Comparison of ENCODE assay signal across 8 cellular contexts in genomic region chr17:39636587-39636926, GRCh38. TPM values are rescaled to one million over a fixed set of nuclear protein-coding genes. Genes with fewer than 3 reads are reported as not detected.
DNase-seq lines count a peak whose midpoint lies in the region; ATAC-seq and TF ChIP-seq lines count a peak whose summit lies in the region.

No MANE protein-coding gene starts in this region.

- no peak for TF ChIP-seq CTCF in coronary artery (IDR thresholded peaks at IDR 0.05)
- no peak for TF ChIP-seq CTCF in neural crest cell (conservative IDR thresholded peaks at IDR 0.05)

- H3K27ac ChIP-seq in coronary artery, result peak overlapping the region; percentile 80 to 97

- DNase-seq in Jurkat, Clone E6-1 (ENCODE audit: low read depth, low spot score), result no peak
- no peak for DNase-seq in coronary artery (ENCODE audit: low spot score)
- DNase-seq in neural crest cell (ENCODE audit: low read depth, low spot score), result no peak
- DNase-seq in NCI-H2196 treated with DMSO at 0.1 percent for 48 hours (lab: John Stamatoyannopoulos, UW; ENCODE audit: unreplicated experiment), result no peak
- DNase-seq in germinal center (ENCODE audit: low spot score), result no peak
- no peak for DNase-seq in left lobe of liver (ENCODE audit: low spot score)

- H3K4me3 ChIP-seq in Jurkat, Clone E6-1 (ENCODE audit: low read length), result peak overlapping the region; percentile 91
- H3K4me3 ChIP-seq in coronary artery, result peak overlapping the region; percentile 99

- peaks cover 41% of the 10 kb centered on the region for H3K4me1 Mint-ChIP-seq in neural crest cell

- ATAC-seq in GM21423 (IDR thresholded peaks at IDR 0.05; ENCODE audit: unreplicated experiment) (peak; percentile 7), GM18909 (IDR thresholded peaks at IDR 0.05; ENCODE audit: poor library complexity, unreplicated experiment) (no peak), left lobe of liver (no peak)

- H3K27ac Mint-ChIP-seq in neural crest cell (ENCODE audit: unreplicated experiment), result peak overlapping the region; percentile 11

- H3K9me3 Mint-ChIP-seq in neural crest cell, result no peaks in the 10 kb centered on the region

- no peaks in the 10 kb centered on the region for H3K36me3 Mint-ChIP-seq in neural crest cell (ENCODE audit: low read depth)

- peaks cover 23% of the 10 kb centered on the region for H3K27me3 Mint-ChIP-seq in neural crest cell (ENCODE audit: low read depth)

- peak overlapping the region; percentile 94 for H3K4me3 Mint-ChIP-seq in neural crest cell

RNA-seq across cellular contexts. Expression of gene STARD3, which starts 0.4 kb away (rescaled TPM):
- 52.2 TPM for polyA plus RNA-seq in Jurkat, Clone E6-1 (2012; ENCODE audit: insufficient read depth, insufficient read length)
- 60.6 and 64.8 TPM in 2 replicates for total RNA-seq in neural crest cell
- 27.3 TPM for total RNA-seq in left lobe of liver

RNA-seq across cellular contexts. Expression of gene PPP1R1B, which starts 9.8 kb away (rescaled TPM):
- polyA plus RNA-seq in Jurkat, Clone E6-1 (2012; ENCODE audit: insufficient read depth, insufficient read length), result not detected
- total RNA-seq in neural crest cell (not detected in 2 replicates), left lobe of liver (0.60 TPM)

RNA-seq across cellular contexts. Expression of gene TCAP, which starts 28.6 kb away (rescaled TPM):
- polyA plus RNA-seq in Jurkat, Clone E6-1 (2012; ENCODE audit: insufficient read depth, insufficient read length), result not detected
- 1.9 and 2.8 TPM in 2 replicates for total RNA-seq in neural crest cell
- total RNA-seq in left lobe of liver, result 0.55 TPM

RNA-seq across cellular contexts. Expression of gene NEUROD2, which starts 28.8 kb away (rescaled TPM):
- polyA plus RNA-seq in Jurkat, Clone E6-1 (2012; ENCODE audit: insufficient read depth, insufficient read length), result not detected
- total RNA-seq in neural crest cell (not detected in 2 replicates), left lobe of liver (not detected)

RNA-seq across cellular contexts. Expression of gene PNMT, which starts 31.7 kb away (rescaled TPM):
- not detected for polyA plus RNA-seq in Jurkat, Clone E6-1 (2012; ENCODE audit: insufficient read depth, insufficient read length)
- total RNA-seq in neural crest cell (0.84 and 0.86 TPM in 2 replicates), left lobe of liver (0.45 TPM)
